1 cellular context compared by ENCODE assay signal in the genomic region with DNA sequence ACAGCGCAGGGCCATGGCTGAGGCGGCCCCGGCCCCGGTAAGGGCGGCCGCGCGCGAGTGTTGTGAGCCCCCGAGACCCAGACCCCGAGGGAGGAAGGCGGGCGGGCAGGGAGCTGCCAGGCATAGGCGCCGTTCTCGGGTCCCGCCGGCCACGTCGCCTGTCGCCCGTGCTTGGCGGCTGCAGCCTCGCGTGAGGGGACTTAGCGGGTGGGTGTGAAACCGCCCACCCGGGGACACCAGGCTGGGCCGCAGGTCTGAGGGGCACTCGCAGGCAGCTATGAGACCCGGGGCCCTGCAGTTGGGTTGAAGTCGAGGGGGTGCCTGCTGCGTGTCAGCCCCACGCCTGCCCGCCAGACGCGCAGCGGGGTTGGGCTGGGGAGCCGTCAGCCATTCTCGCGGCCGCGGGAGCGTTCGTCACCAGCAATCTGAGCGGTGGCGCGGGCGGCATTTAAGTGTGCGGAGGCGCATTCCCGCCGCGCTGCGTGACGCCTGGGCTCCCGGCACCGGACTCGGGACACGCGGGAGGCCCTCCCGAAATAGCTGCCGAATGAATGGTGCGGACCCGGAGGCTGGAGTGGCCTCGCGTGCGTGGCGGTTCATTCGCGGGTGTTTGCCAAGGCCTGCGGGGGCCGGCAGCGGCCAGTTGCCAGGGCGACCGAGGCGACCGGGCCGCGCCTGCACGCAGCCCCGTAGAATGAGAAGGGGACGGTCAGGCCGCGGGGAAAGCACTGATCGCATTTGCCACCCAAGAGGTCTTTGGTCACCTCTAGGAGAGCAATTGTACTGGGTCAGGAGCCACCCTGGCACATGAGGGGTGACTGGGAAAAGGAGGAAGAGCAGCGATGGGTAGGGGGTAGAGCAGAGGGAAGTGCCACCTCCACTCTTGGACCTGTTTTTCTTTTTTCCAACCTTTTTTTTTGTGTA.
A peak's percentile ranks its signal among the peaks of the same experiment; 100 is the strongest.
TF ChIP-seq lines count a peak whose summit lies in the region.

No MANE protein-coding gene starts in this region.

TF ChIP-seq in K562, 482 proteins besides CTCF, POLR2A, EP300 and RAD21 (continued from another document and continues in another):
- TF ChIP-seq, protein P1, sequence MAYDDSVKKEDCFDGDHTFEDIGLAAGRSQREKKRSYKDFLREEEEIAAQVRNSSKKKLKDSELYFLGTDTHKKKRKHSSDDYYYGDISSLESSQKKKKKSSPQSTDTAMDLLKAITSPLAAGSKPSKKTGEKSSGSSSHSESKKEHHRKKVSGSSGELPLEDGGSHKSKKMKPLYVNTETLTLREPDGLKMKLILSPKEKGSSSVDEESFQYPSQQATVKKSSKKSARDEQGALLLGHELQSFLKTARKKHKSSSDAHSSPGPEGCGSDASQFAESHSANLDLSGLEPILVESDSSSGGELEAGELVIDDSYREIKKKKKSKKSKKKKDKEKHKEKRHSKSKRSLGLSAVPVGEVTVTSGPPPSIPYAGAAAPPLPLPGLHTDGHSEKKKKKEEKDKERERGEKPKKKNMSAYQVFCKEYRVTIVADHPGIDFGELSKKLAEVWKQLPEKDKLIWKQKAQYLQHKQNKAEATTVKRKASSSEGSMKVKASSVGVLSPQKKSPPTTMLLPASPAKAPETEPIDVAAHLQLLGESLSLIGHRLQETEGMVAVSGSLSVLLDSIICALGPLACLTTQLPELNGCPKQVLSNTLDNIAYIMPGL (CRISPR knock-in tag; IDR thresholded peaks at IDR 0.05) = no peak
- TF ChIP-seq, protein P2, sequence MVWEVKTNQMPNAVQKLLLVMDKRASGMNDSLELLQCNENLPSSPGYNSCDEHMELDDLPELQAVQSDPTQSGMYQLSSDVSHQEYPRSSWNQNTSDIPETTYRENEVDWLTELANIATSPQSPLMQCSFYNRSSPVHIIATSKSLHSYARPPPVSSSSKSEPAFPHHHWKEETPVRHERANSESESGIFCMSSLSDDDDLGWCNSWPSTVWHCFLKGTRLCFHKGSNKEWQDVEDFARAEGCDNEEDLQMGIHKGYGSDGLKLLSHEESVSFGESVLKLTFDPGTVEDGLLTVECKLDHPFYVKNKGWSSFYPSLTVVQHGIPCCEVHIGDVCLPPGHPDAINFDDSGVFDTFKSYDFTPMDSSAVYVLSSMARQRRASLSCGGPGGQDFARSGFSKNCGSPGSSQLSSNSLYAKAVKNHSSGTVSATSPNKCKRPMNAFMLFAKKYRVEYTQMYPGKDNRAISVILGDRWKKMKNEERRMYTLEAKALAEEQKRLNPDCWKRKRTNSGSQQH (CRISPR knock-in tag; IDR thresholded peaks at IDR 0.05) = no peak
- TF ChIP-seq ZNF280B (CRISPR knock-in tag; IDR thresholded peaks at IDR 0.05) (no peak), ESRRB (CRISPR knock-in tag; IDR thresholded peaks at IDR 0.05; ENCODE audit: borderline replicate concordance) (no peak), ZZZ3 (IDR thresholded peaks at IDR 0.05) (no peak), RFX7 (CRISPR knock-in tag; IDR thresholded peaks at IDR 0.05) (no peak), KHSRP (IDR thresholded peaks at IDR 0.05) (no peak), ZNF146 (CRISPR knock-in tag; IDR thresholded peaks at IDR 0.05; ENCODE audit: unreplicated experiment) (peak; percentile 10), SMARCE1 (IDR thresholded peaks at IDR 0.05) (peak; percentile 46; the same call in 1 of the 2 replicates), SMAD2 (IDR thresholded peaks at IDR 0.05; ENCODE audit: low read depth, low read length) (no peak), ZNF133 (CRISPR knock-in tag; IDR thresholded peaks at IDR 0.05) (0 out of 2 replicates have a peak, but pooled peaks have one; percentile 26), TOE1 (IDR thresholded peaks at IDR 0.05; ENCODE audit: borderline replicate concordance) (no peak), TOE1 (CRISPR knock-in tag; IDR thresholded peaks at IDR 0.05; ENCODE audit: borderline replicate concordance, low read depth) (peak; percentile 1; the same call in 1 of the 2 replicates), EGR1 (conservative IDR thresholded peaks at IDR 0.05) (peak; percentile 92), MCM5 (IDR thresholded peaks at IDR 0.05; ENCODE audit: low read depth) (no peak), ZNF217 (CRISPR knock-in tag; IDR thresholded peaks at IDR 0.05) (no peak), NR4A1 (CRISPR knock-in tag; IDR thresholded peaks at IDR 0.05) (peak; percentile 73; the same call in 1 of the 2 replicates), NR4A1 (tag; IDR thresholded peaks at IDR 0.05) (no peak), ZNF561 (CRISPR knock-in tag; conservative IDR thresholded peaks at IDR 0.05) (no peak), NR3C1 (CRISPR knock-in tag; IDR thresholded peaks at IDR 0.05) (peak; percentile 52; the same call in 1 of the 2 replicates), ZNF780A (CRISPR knock-in tag; IDR thresholded peaks at IDR 0.05) (no peak), BCL6 (CRISPR knock-in tag; IDR thresholded peaks at IDR 0.05) (no peak), BRF1 (IDR thresholded peaks at IDR 0.05; ENCODE audit: borderline replicate concordance, extremely low read depth, insufficient read length) (no peak), HDAC1 (IDR thresholded peaks at IDR 0.05) (peak in 1 of 2 experiments; percentile 86; a peak in 2 of 4 replicates), YY1 (IDR thresholded peaks at IDR 0.05; ENCODE audit: borderline replicate concordance in 1 of 3, control insufficient read depth in 1 of 3, extremely low read depth in 1 of 3, insufficient read depth in 3 of 3, insufficient read length in 1 of 3, insufficient replicate concordance in 2 of 3, low read depth in 1 of 3, low read length in 2 of 3) (peak; percentile 45 to 88 (median 73)), ELK1 (CRISPR knock-in tag; IDR thresholded peaks at IDR 0.05) (no peak; the same call in 1 of the 2 replicates), ZNF830 (CRISPR knock-in tag; IDR thresholded peaks at IDR 0.05) (0 out of 2 replicates have a peak, but pooled peaks have one; percentile 16), ZNF165 (CRISPR knock-in tag; IDR thresholded peaks at IDR 0.05; ENCODE audit: borderline replicate concordance) (0 out of 2 replicates have a peak, but pooled peaks have one; percentile 81), ZNF507 (tag; conservative IDR thresholded peaks at IDR 0.05) (no peak), ZNF77 (CRISPR knock-in tag; IDR thresholded peaks at IDR 0.05) (no peak), GTF2B (IDR thresholded peaks at IDR 0.05; ENCODE audit: extremely low read depth, insufficient read length) (no peak), IFI16 (CRISPR knock-in tag; IDR thresholded peaks at IDR 0.05) (no peak), ZFP30 (CRISPR knock-in tag; IDR thresholded peaks at IDR 0.05; ENCODE audit: borderline replicate concordance) (no peak), NFIX (CRISPR knock-in tag; IDR thresholded peaks at IDR 0.05; ENCODE audit: low read depth) (no peak), HOXB6 (CRISPR knock-in tag; IDR thresholded peaks at IDR 0.05; ENCODE audit: borderline replicate concordance) (no peak), TARDBP (IDR thresholded peaks at IDR 0.05) (peak; percentile 81; the same call in 1 of the 2 replicates), TAL1 (IDR thresholded peaks at IDR 0.05) (no peak), ATF7 (IDR thresholded peaks at IDR 0.05) (peak; percentile 35), HEY1 (CRISPR knock-in tag; IDR thresholded peaks at IDR 0.05; ENCODE audit: borderline replicate concordance) (no peak), CREM (IDR thresholded peaks at IDR 0.05; ENCODE audit: low read depth) (peak; percentile 72), SMAD4 (CRISPR knock-in tag; conservative IDR thresholded peaks at IDR 0.05) (no peak), TAF7 (tag; IDR thresholded peaks at IDR 0.05) (no peak)
- TF ChIP-seq, protein P3, sequence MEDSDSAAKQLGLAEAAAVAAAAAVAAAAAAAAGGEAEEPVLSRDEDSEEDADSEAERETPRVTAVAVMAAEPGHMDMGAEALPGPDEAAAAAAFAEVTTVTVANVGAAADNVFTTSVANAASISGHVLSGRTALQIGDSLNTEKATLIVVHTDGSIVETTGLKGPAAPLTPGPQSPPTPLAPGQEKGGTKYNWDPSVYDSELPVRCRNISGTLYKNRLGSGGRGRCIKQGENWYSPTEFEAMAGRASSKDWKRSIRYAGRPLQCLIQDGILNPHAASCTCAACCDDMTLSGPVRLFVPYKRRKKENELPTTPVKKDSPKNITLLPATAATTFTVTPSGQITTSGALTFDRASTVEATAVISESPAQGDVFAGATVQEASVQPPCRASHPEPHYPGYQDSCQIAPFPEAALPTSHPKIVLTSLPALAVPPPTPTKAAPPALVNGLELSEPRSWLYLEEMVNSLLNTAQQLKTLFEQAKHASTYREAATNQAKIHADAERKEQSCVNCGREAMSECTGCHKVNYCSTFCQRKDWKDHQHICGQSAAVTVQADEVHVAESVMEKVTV (CRISPR knock-in tag; IDR thresholded peaks at IDR 0.05) = no peak
- TF ChIP-seq, protein P4, sequence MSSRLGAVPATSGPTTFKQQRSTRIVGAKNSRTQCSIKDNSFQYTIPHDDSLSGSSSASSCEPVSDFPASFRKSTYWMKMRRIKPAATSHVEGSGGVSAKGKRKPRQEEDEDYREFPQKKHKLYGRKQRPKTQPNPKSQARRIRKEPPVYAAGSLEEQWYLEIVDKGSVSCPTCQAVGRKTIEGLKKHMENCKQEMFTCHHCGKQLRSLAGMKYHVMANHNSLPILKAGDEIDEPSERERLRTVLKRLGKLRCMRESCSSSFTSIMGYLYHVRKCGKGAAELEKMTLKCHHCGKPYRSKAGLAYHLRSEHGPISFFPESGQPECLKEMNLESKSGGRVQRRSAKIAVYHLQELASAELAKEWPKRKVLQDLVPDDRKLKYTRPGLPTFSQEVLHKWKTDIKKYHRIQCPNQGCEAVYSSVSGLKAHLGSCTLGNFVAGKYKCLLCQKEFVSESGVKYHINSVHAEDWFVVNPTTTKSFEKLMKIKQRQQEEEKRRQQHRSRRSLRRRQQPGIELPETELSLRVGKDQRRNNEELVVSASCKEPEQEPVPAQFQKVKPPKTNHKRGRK (tag; IDR thresholded peaks at IDR 0.05) = no peak
- TF ChIP-seq, protein P5, sequence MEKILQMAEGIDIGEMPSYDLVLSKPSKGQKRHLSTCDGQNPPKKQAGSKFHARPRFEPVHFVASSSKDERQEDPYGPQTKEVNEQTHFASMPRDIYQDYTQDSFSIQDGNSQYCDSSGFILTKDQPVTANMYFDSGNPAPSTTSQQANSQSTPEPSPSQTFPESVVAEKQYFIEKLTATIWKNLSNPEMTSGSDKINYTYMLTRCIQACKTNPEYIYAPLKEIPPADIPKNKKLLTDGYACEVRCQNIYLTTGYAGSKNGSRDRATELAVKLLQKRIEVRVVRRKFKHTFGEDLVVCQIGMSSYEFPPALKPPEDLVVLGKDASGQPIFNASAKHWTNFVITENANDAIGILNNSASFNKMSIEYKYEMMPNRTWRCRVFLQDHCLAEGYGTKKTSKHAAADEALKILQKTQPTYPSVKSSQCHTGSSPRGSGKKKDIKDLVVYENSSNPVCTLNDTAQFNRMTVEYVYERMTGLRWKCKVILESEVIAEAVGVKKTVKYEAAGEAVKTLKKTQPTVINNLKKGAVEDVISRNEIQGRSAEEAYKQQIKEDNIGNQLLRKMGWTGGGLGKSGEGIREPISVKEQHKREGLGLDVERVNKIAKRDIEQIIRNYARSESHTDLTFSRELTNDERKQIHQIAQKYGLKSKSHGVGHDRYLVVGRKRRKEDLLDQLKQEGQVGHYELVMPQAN (IDR thresholded peaks at IDR 0.05; ENCODE audit: borderline replicate concordance) = peak; percentile 88; the same call in 1 of the 2 replicates
- TF ChIP-seq, protein P6, sequence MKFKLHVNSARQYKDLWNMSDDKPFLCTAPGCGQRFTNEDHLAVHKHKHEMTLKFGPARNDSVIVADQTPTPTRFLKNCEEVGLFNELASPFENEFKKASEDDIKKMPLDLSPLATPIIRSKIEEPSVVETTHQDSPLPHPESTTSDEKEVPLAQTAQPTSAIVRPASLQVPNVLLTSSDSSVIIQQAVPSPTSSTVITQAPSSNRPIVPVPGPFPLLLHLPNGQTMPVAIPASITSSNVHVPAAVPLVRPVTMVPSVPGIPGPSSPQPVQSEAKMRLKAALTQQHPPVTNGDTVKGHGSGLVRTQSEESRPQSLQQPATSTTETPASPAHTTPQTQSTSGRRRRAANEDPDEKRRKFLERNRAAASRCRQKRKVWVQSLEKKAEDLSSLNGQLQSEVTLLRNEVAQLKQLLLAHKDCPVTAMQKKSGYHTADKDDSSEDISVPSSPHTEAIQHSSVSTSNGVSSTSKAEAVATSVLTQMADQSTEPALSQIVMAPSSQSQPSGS (CRISPR knock-in tag; IDR thresholded peaks at IDR 0.05) = no peak
- TF ChIP-seq, protein P7, sequence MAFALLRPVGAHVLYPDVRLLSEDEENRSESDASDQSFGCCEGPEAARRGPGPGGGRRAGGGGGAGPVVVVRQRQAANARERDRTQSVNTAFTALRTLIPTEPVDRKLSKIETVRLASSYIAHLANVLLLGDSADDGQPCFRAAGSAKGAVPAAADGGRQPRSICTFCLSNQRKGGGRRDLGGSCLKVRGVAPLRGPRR (CRISPR knock-in tag; IDR thresholded peaks at IDR 0.05) = no peak
- TF ChIP-seq, protein P8, sequence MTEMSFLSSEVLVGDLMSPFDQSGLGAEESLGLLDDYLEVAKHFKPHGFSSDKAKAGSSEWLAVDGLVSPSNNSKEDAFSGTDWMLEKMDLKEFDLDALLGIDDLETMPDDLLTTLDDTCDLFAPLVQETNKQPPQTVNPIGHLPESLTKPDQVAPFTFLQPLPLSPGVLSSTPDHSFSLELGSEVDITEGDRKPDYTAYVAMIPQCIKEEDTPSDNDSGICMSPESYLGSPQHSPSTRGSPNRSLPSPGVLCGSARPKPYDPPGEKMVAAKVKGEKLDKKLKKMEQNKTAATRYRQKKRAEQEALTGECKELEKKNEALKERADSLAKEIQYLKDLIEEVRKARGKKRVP (CRISPR knock-in tag; IDR thresholded peaks at IDR 0.05) = no peak
